ENCODE assay signal across 8 cellular contexts in genomic region chr18:58535340-58536186, GRCh38.
A peak's percentile ranks its signal among the peaks of the same experiment; 100 is the strongest.
DNase-seq lines count a peak whose midpoint lies in the region; ATAC-seq and TF ChIP-seq lines count a peak whose summit lies in the region.

No MANE protein-coding gene starts in this region.

- peaks cover 8% of the 10 kb centered on the region for H3K36me3 ChIP-seq in cardiac muscle cell
- peaks cover 57% of the 10 kb centered on the region for H3K36me3 ChIP-seq in osteoblast (ENCODE audit: insufficient read depth, low read length)

- intact Hi-C loops in left ventricle myocardium superior (cut with micrococcal nuclease), result no loop called here

- peak in 1 of 2 donors; percentile 29 for DNase-seq in cardiac muscle cell (ENCODE audit: low read depth in 1 of 2, low spot score in 1 of 2)
- DNase-seq in left ventricle myocardium superior, result no peak
- DNase-seq in SIG-M5 (lab: John Stamatoyannopoulos, UW), result peak; percentile 44
- peak; percentile 53 for DNase-seq in osteoblast (ENCODE audit: insufficient read length, low spot score, missing footprints)
- no peak for DNase-seq in HuH-7 (ENCODE audit: low spot score)
- DNase-seq in caudate nucleus (lab: John Stamatoyannopoulos, UW), result no peak
- no peak for DNase-seq in NK-92 (lab: John Stamatoyannopoulos, UW; ENCODE audit: unreplicated experiment)

- peaks cover 28% of the 10 kb centered on the region for H4K20me1 ChIP-seq in osteoblast (ENCODE audit: insufficient read depth, low read length)

- no peak overlapping the region for H2AFZ ChIP-seq in osteoblast (ENCODE audit: low read length)

- H3K4me3 ChIP-seq in cardiac muscle cell (no peak overlapping the region), osteoblast (ENCODE audit: insufficient read depth, low read length) (no peak overlapping the region)

- H3K27ac ChIP-seq in cardiac muscle cell (peak overlapping the region; percentile 95), osteoblast (ENCODE audit: low read depth, low read length) (peak overlapping the region; percentile 24), caudate nucleus (ENCODE audit: low read depth, low read length) (no peak overlapping the region)

- no peaks in the 10 kb centered on the region for H3K9me3 ChIP-seq in cardiac muscle cell (ENCODE audit: low read depth)
- H3K9me3 ChIP-seq in osteoblast (ENCODE audit: low read depth, low read length), result no peaks in the 10 kb centered on the region

- H3K79me2 ChIP-seq in osteoblast (ENCODE audit: insufficient read depth, low read length), result peaks cover 10% of the 10 kb centered on the region

- H3K27me3 ChIP-seq in cardiac muscle cell, result no peaks in the 10 kb centered on the region
- H3K27me3 ChIP-seq in osteoblast (ENCODE audit: insufficient read depth, low read length), result no peaks in the 10 kb centered on the region

- TF ChIP-seq CTCF in cardiac muscle cell (IDR thresholded peaks at IDR 0.05; ENCODE audit: low read depth, low read length) (no peak), osteoblast (IDR thresholded peaks at IDR 0.05; ENCODE audit: extremely low read depth, low read depth, low read length) (no peak)

- H3K4me1 ChIP-seq in cardiac muscle cell (ENCODE audit: low read depth), result peaks cover 67% of the 10 kb centered on the region
- no peaks in the 10 kb centered on the region for H3K4me1 ChIP-seq in osteoblast (ENCODE audit: insufficient read depth, low read length)

- ATAC-seq in left ventricle myocardium superior, result no peak
- ATAC-seq in HG02938 (IDR thresholded peaks at IDR 0.05; ENCODE audit: unreplicated experiment), result peak; percentile 81

- H3K4me2 ChIP-seq in osteoblast (ENCODE audit: insufficient read depth, low read length), result no peak overlapping the region

Comparison
In these comparisons a context has a peak if more than half of its experiments do, and no peak if none do; other contexts are left out.
1. DNase-seq: peak in SIG-M5 (single experiment) and osteoblast (single experiment); none in left ventricle myocardium superior (single experiment), HuH-7 (single experiment), caudate nucleus (0 of 61) and NK-92 (single experiment).